Comparison of ENCODE assay signal across 17 cellular contexts in genomic region chr12:117162649-117163048, GRCh38. TPM values are rescaled to one million over a fixed set of nuclear protein-coding genes. Genes with fewer than 3 reads are reported as not detected.
DNase-seq lines count a peak whose midpoint lies in the region; ATAC-seq and TF ChIP-seq lines count a peak whose summit lies in the region.
"Had no signal": no experiment of that assay in that cellular context is flagged by ENCODE, and none has a peak within 500 bp of the region (broad histone marks: within the 10 kb centered on the region; RNA-seq: fewer than 3 reads in every experiment).

No MANE protein-coding gene starts in this region.

- H3K36me3 ChIP-seq in adrenal gland (replicated peaks in 1 of 2) (peaks cover 0 to 91% of the 10 kb centered on the region in 2 donors), testis (ENCODE audit: low read depth, missing control alignments) (no peaks in the 10 kb centered on the region)

- H3K27me3 Mint-ChIP-seq in T-helper 17 cell = no peaks in the 10 kb centered on the region
- H3K27me3 Mint-ChIP-seq in mesothelial cell of epicardium (ENCODE audit: low read depth) = no peaks in the 10 kb centered on the region
- H3K27me3 Mint-ChIP-seq: CD4-positive, alpha-beta memory T cell had no signal

- H3K4me3 Mint-ChIP-seq in T-helper 17 cell = no peak overlapping the region
- H3K4me3 Mint-ChIP-seq in mesothelial cell of epicardium = no peak overlapping the region
- H3K4me3 Mint-ChIP-seq: CD4-positive, alpha-beta memory T cell; GM23338; H9 had no signal

- TF ChIP-seq POLR2A in adrenal gland (IDR thresholded peaks at IDR 0.05) = no peak
- TF ChIP-seq POLR2A in testis (IDR thresholded peaks at IDR 0.05) = no peak

- H3K4me1 ChIP-seq in adrenal gland (replicated peaks in 1 of 2) (peaks cover 31 to 39% of the 10 kb centered on the region in 2 donors), testis (peaks cover 80% of the 10 kb centered on the region)

- H3K4me1 Mint-ChIP-seq in T-helper 17 cell (peaks cover 11% of the 10 kb centered on the region), mesothelial cell of epicardium (peaks cover 12% of the 10 kb centered on the region)
- H3K4me1 Mint-ChIP-seq: GM23338, H9 had no signal

- TF ChIP-seq CTCF in adrenal gland (IDR thresholded peaks at IDR 0.05) (no peak), mesothelial cell of epicardium (IDR thresholded peaks at IDR 0.05; ENCODE audit: unreplicated experiment) (no peak), testis (IDR thresholded peaks at IDR 0.05) (no peak)

- H3K27me3 ChIP-seq in adrenal gland (no peaks in the 10 kb centered on the region), testis (no peaks in the 10 kb centered on the region)

- H3K27ac ChIP-seq in adrenal gland (peak overlapping the region in 4 of 5 donors; percentile 24 to 90 (median 54)), testis (peak overlapping the region; percentile 71 to 72)

- no peaks in the 10 kb centered on the region for H3K9me3 Mint-ChIP-seq in mesothelial cell of epicardium
- H3K9me3 Mint-ChIP-seq: GM23338, H9 had no signal

- 61 to 69% (median 64%) methylated on average over 8 of the region's 8 CpGs for WGBS in adrenal gland, 4 donors
- WGBS in testis, 2 donors = 38 to 59% methylated on average over 8 of the region's 8 CpGs

- no peaks in the 10 kb centered on the region for H3K9me3 ChIP-seq in T-helper 17 cell (ENCODE audit: control insufficient read depth, low read length, poor library complexity, severe bottlenecking)
- no peaks in the 10 kb centered on the region for H3K9me3 ChIP-seq in adrenal gland (replicated peaks in 1 of 3)
- no peaks in the 10 kb centered on the region for H3K9me3 ChIP-seq in testis
- H3K9me3 ChIP-seq: Caco-2 had no signal

- intact Hi-C loops in adrenal gland (cut with DNase I) (no loop called here), testis (cut with DNase I; ENCODE audit: low total_unique reads) (no loop called here)

- peak overlapping the region; percentile 32 for H3K27ac Mint-ChIP-seq in T-helper 17 cell
- peak overlapping the region; percentile 25 for H3K27ac Mint-ChIP-seq in mesothelial cell of epicardium
- H3K27ac Mint-ChIP-seq: GM23338 had no signal

- peaks cover 22% of the 10 kb centered on the region for H3K36me3 Mint-ChIP-seq in T-helper 17 cell (ENCODE audit: low read depth)
- H3K36me3 Mint-ChIP-seq in mesothelial cell of epicardium = peaks cover 48% of the 10 kb centered on the region

- H3K4me3 ChIP-seq in adrenal gland (no peak overlapping the region), testis (no peak overlapping the region)
- H3K4me3 ChIP-seq: GM12878, GM23338 had no signal

- DNase-seq in T-helper 17 cell = no peak
- DNase-seq in adrenal gland = no peak
- peak in 1 of 2 experiments; percentile 20 for DNase-seq in mesothelial cell of epicardium (ENCODE audit: low spot score in 2 of 2, unreplicated experiment in 2 of 2)
- no peak for DNase-seq in testis
- no peak for DNase-seq in glomerular visceral epithelial cell (ENCODE audit: extremely low spot score)
- DNase-seq in NCI-H526 treated with DMSO at 0.1 percent for 48 hours (lab: John Stamatoyannopoulos, UW) = no peak
- no peak for DNase-seq in cortex of kidney (lab: John Stamatoyannopoulos, UW)
- DNase-seq: C1 segment of cervical spinal cord; Caco-2; CD4-positive, alpha-beta memory T cell; DMS79; EL; GDM1; H9 had no signal

- no peak for ATAC-seq in T-helper 17 cell
- ATAC-seq: GM12878, GM23338, HCT116 had no signal

RNA-seq across cellular contexts. Expression of gene FBXO21, which starts 27.6 kb away (rescaled TPM):
- total RNA-seq in T-helper 17 cell (10 to 100 TPM; 61.7 to 65.5 TPM), adrenal gland (100 to 1,000 TPM in 6 of 8 donors, 10 to 100 TPM in 2; 74.5 to 309 (median 128) TPM), mesothelial cell of epicardium (57.5 to 65.3 TPM (median 60.5 TPM) in 3 replicates), testis (100 to 1,000 TPM; 290 to 519 TPM)
- polyA plus RNA-seq in adrenal gland (10 to 100 TPM; 22.8 to 54.7 (median 24.0) TPM), testis (ENCODE audit: insufficient read depth, low read depth, low replicate concordance) (101 TPM)
